Comparison of ENCODE assay signal across 9 cellular contexts in the genomic region with DNA sequence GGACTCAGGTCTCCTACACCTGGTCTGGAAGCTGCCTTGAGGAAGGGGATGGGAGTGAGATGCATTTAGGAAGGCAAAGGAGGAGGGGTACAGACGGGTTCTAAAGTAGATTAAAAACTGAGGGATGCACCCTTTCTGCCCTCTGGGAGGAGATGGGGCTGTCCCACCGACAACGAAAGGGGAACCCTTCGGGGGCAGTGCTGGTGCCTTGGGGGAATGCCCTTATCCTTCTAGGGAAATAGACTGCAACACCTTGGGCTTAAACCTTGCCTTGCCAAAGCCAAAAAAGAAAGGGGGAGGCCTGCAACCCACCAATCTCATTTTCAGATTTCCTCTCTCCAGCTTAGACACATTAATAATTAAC.
DNase-seq lines count a peak whose midpoint lies in the region; ATAC-seq and TF ChIP-seq lines count a peak whose summit lies in the region.
"Had no signal": no experiment of that assay in that cellular context is flagged by ENCODE, and none has a peak within 500 bp of the region (broad histone marks: within the 10 kb centered on the region; RNA-seq: fewer than 3 reads in every experiment).

No MANE protein-coding gene starts in this region.

- peak; percentile 75 for DNase-seq in GM20000 (ENCODE audit: low spot score)
- DNase-seq in spleen: no peak
- DNase-seq in NCI-H524 (lab: John Stamatoyannopoulos, UW): no peak
- no peak for DNase-seq in anterior cingulate cortex (lab: John Stamatoyannopoulos, UW)
- DNase-seq in COLO829 (ENCODE audit: low spot score): no peak
- DNase-seq in hippocampal formation (lab: John Stamatoyannopoulos, UW): no peak
- DNase-seq: activated naive CD8-positive, alpha-beta T cell treated with anti-CD3 and anti-CD28 coated beads, Interleukin-2, amount 10 ng/mL, durations not matched to agents 7 days and 5 days had no signal

- peak; percentile 55 for ATAC-seq in HG03196 (IDR thresholded peaks at IDR 0.05; ENCODE audit: unreplicated experiment)

- no peaks in the 10 kb centered on the region for H3K27me3 ChIP-seq in esophagus (ENCODE audit: control insufficient read depth in 1 of 2, insufficient read depth in 2 of 2, low read length in 2 of 2)
- H3K27me3 ChIP-seq in spleen (replicated peaks in 1 of 7): peaks cover 0 to 50% (median 30%) of the 10 kb centered on the region in 7 donors

- TF ChIP-seq CTCF in GM20000 (IDR thresholded peaks at IDR 0.05; ENCODE audit: extremely low read depth, missing control alignments) (no peak), spleen (IDR thresholded peaks at IDR 0.05 in 8 of 11, conservative IDR thresholded peaks at IDR 0.05 in 3 of 11) (no peak)

- H3K9me3 ChIP-seq in esophagus (ENCODE audit: control insufficient read depth in 2 of 2, insufficient read depth in 1 of 2, low read depth in 1 of 2, low read length in 1 of 2): no peaks in the 10 kb centered on the region
- no peaks in the 10 kb centered on the region for H3K9me3 ChIP-seq in spleen

- 19 to 30% methylated on average over 4 of the region's 4 CpGs for WGBS in esophagus, 2 donors
- 31 to 48% (median 44%) methylated on average over 4 of the region's 4 CpGs for WGBS in spleen, 5 donors

- no peak for TF ChIP-seq POLR2A in spleen (IDR thresholded peaks at IDR 0.05)

- H3K4me3 ChIP-seq in esophagus (ENCODE audit: low read depth in 1 of 2, low read length in 2 of 2) (peak overlapping the region; percentile 44 to 67), spleen (peak overlapping the region in 5 of 8 donors; percentile 40 to 67 (median 43))

- H3K4me1 ChIP-seq in esophagus (ENCODE audit: control insufficient read depth in 2 of 2, insufficient read depth in 2 of 2, low read length in 1 of 2) (peaks cover 8 to 27% of the 10 kb centered on the region in 2 donors), spleen (peaks cover 0 to 28% (median 22%) of the 10 kb centered on the region in 6 donors)

- intact Hi-C loops in spleen (cut with DNase I; ENCODE audit: low total_unique reads): no loop called here

- no peaks in the 10 kb centered on the region for H3K36me3 ChIP-seq in esophagus (ENCODE audit: control insufficient read depth in 2 of 2, insufficient read depth in 2 of 2, low read length in 1 of 2)
- H3K36me3 ChIP-seq in spleen: no peaks in the 10 kb centered on the region

- H3K27ac ChIP-seq in esophagus (ENCODE audit: low read depth in 2 of 2, low read length in 1 of 2) (peak overlapping the region; percentile 70 to 79), spleen (no peak overlapping the region)

Comparison
In these comparisons a context has a peak if more than half of its experiments do, and no peak if none do; other contexts are left out.
1. H3K27ac ChIP-seq: peak in esophagus (2 of 2); none in spleen (0 of 8).